Comparison of ENCODE assay signal across 8 cellular contexts in the genomic region with DNA sequence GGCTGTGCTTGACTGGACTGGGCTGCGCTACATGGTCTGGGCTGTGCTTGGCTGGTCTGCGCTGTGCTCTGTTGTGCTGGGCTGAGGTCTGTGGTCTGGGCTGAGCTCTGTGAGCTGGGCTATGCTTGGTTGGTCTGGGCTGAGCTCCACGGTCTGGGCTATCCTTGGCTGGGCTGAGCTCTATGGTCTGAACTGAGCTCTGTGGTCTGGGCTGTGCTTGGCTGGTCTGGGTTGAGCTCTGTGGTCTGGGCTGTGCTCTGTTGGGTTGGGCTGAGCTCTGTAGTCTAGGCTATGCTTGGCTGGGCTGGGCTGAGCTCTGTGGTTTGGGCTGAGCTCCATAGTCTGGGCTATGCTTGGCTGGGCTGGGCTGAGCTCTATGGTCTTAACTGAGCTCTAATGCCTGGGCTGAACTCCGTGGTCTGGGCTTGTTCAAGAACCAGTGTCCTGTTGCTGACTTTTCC.
A peak's percentile ranks its signal among the peaks of the same experiment; 100 is the strongest.
DNase-seq lines count a peak whose midpoint lies in the region; ATAC-seq and TF ChIP-seq lines count a peak whose summit lies in the region.

No MANE protein-coding gene starts in this region.

- no peak overlapping the region for H3K4me3 ChIP-seq in epithelial cell of esophagus (ENCODE audit: low read length)

- peak; percentile 96 for ATAC-seq in GM18511 (IDR thresholded peaks at IDR 0.05; ENCODE audit: unreplicated experiment)
- peak; percentile 89 for ATAC-seq in HG02884 (IDR thresholded peaks at IDR 0.05; ENCODE audit: unreplicated experiment)

- DNase-seq in AG08396 (ENCODE audit: low spot score) (peak; percentile 82), NCI-H2196 treated with DMSO at 0.1 percent for 48 hours (lab: John Stamatoyannopoulos, UW; ENCODE audit: unreplicated experiment) (peak; percentile 11), epithelial cell of esophagus (ENCODE audit: low read depth) (peak; percentile 75), renal cortical epithelial cell (ENCODE audit: low read depth) (peak; percentile 74), NCI-H2227 (lab: John Stamatoyannopoulos, UW; ENCODE audit: unreplicated experiment) (no peak), cerebellar cortex (ENCODE audit: low spot score) (no peak)

- TF ChIP-seq CTCF in epithelial cell of esophagus (IDR thresholded peaks at IDR 0.05; ENCODE audit: insufficient read depth, low read depth, low read length, missing control alignments), result no peak

Comparison
In these comparisons a context has a peak if more than half of its experiments do, and no peak if none do; other contexts are left out.
1. DNase-seq: peak in AG08396 (single experiment), NCI-H2196 treated with DMSO at 0.1 percent for 48 hours (single experiment), epithelial cell of esophagus (single experiment) and renal cortical epithelial cell (single experiment); none in NCI-H2227 (single experiment) and cerebellar cortex (single experiment).